Comparison of ENCODE assay signal across 14 cellular contexts in the genomic region with DNA sequence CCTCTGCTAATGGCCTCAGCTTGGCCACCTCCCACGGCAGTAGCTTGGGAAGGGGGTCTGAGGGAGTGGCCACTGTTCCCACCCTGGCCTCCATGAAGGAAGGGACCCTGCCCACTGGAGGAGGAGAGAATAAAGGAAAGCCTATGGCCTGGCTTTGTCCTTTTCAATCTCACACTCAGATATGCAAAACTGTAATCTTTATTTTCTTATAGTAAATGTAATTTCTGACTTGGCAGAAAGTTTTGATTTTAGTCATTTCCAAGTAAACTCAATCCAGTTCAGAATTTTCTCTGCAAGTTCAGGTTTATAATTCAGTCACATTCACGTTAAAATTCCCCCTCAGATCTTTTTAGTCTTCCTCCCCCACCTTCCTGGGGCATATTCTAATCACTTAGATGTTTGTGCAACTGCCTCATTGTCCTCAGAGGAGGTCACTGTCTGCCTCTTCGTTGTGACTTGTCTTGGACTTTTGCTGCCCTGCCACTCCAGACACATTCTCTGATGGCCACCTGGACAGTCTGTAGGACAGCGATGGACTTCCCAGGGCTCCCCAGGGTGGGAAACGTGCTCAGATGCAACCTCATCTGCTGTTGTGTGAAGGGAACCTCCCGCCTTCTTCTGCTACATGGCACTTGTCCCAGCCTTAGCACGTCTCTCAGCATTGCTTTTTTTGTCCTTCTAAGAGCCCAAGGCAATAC.
DNase-seq lines count a peak whose midpoint lies in the region; ATAC-seq lines count a peak whose summit lies in the region.
"Had no signal": no experiment of that assay in that cellular context is flagged by ENCODE, and none has a peak within 500 bp of the region (broad histone marks: within the 10 kb centered on the region; RNA-seq: fewer than 3 reads in every experiment).

No MANE protein-coding gene starts in this region.

- no peak overlapping the region for H3K14ac ChIP-seq in trophoblast cell (ENCODE audit: low read length)

- no peak overlapping the region for H2BK5ac ChIP-seq in trophoblast cell (ENCODE audit: low read depth, low read length, poor library complexity)

- H4K91ac ChIP-seq in trophoblast cell (ENCODE audit: low read depth, low read length), result no peak overlapping the region

- H3K4me2 ChIP-seq in trophoblast cell (ENCODE audit: low read length), result no peak overlapping the region

- no peaks in the 10 kb centered on the region for H3K36me3 ChIP-seq in trophoblast cell (ENCODE audit: control insufficient read depth in 1 of 2, insufficient read depth in 2 of 2, low read length in 2 of 2)

- peak overlapping the region; percentile 37 for H3K4me3 Mint-ChIP-seq in activated CD4-positive, alpha-beta T cell treated with anti-CD3 and anti-CD28 coated beads for 36 hours
- H3K4me3 Mint-ChIP-seq in T-helper 1 cell treated with Interleukin-12 subunit alpha and Interleukin-12 subunit beta and Interleukin-4 antibody, amounts not matched to agents 30 μg/mL and 1 μg/mL, for 36 hours, result no peak overlapping the region
- H3K4me3 Mint-ChIP-seq: activated naive CD8-positive, alpha-beta T cell treated with anti-CD3 and anti-CD28 coated beads, Interleukin-2, amount 10 ng/mL, durations not matched to agents 7 days and 5 days; endodermal cell had no signal

- H4K8ac ChIP-seq in trophoblast cell (ENCODE audit: low read depth, low read length), result no peak overlapping the region

- H3K4me3 ChIP-seq in trophoblast cell (ENCODE audit: low read depth, low read length), result no peak overlapping the region

- H2AFZ ChIP-seq in trophoblast cell (ENCODE audit: insufficient read depth, low read length, poor library complexity), result no peak overlapping the region

- peak overlapping the region; percentile 50 for H2BK12ac ChIP-seq in trophoblast cell (ENCODE audit: low read length)

- no peak overlapping the region for H3K9ac ChIP-seq in trophoblast cell (ENCODE audit: low read length)

- peaks cover 38% of the 10 kb centered on the region for H3K4me1 Mint-ChIP-seq in activated CD4-positive, alpha-beta T cell treated with anti-CD3 and anti-CD28 coated beads for 36 hours
- peaks cover 27% of the 10 kb centered on the region for H3K4me1 Mint-ChIP-seq in T-helper 1 cell treated with Interleukin-12 subunit alpha and Interleukin-12 subunit beta and Interleukin-4 antibody, amounts not matched to agents 30 μg/mL and 1 μg/mL, for 36 hours (ENCODE audit: low read depth)

- H3K36me3 Mint-ChIP-seq in activated CD4-positive, alpha-beta T cell treated with anti-CD3 and anti-CD28 coated beads for 36 hours (ENCODE audit: low read depth), result no peaks in the 10 kb centered on the region
- no peaks in the 10 kb centered on the region for H3K36me3 Mint-ChIP-seq in T-helper 1 cell treated with Interleukin-12 subunit alpha and Interleukin-12 subunit beta and Interleukin-4 antibody, amounts not matched to agents 30 μg/mL and 1 μg/mL, for 36 hours (ENCODE audit: low read depth)
- H3K36me3 Mint-ChIP-seq: IgD-negative memory B cell had no signal

- H3K27me3 ChIP-seq in trophoblast cell (ENCODE audit: insufficient read depth, low read length), result no peaks in the 10 kb centered on the region

- no peak overlapping the region for H4K12ac ChIP-seq in trophoblast cell (ENCODE audit: low read depth, low read length)

- peak; percentile 31 for DNase-seq in activated CD4-positive, alpha-beta T cell treated with anti-CD3 and anti-CD28 coated beads for 36 hours
- DNase-seq in activated CD4-positive, alpha-beta T cell treated with anti-CD3 and anti-CD28 coated beads, Interleukin-2, amount 50 U/mL, for 1 hour, result no peak
- DNase-seq in trophoblast cell, result peak in 1 of 2 donors; percentile 7
- no peak for DNase-seq in GM19240 (ENCODE audit: insufficient read length, low spot score)
- DNase-seq in NCI-H345 treated with DMSO at 0.1 percent for 48 hours (lab: John Stamatoyannopoulos, UW; ENCODE audit: unreplicated experiment), result no peak
- DNase-seq in NCI-H2081 treated with DMSO at 0.1 percent for 48 hours (lab: John Stamatoyannopoulos, UW), result no peak
- DNase-seq: activated naive CD8-positive, alpha-beta T cell treated with anti-CD3 and anti-CD28 coated beads, Interleukin-2, amount 10 ng/mL, durations not matched to agents 7 days and 5 days; endodermal cell; NCI-H226; SW 1271 had no signal

- H3K27me3 Mint-ChIP-seq in activated CD4-positive, alpha-beta T cell treated with anti-CD3 and anti-CD28 coated beads for 36 hours, result no peaks in the 10 kb centered on the region
- no peaks in the 10 kb centered on the region for H3K27me3 Mint-ChIP-seq in T-helper 1 cell treated with Interleukin-12 subunit alpha and Interleukin-12 subunit beta and Interleukin-4 antibody, amounts not matched to agents 30 μg/mL and 1 μg/mL, for 36 hours (ENCODE audit: low read depth)
- H3K27me3 Mint-ChIP-seq: activated naive CD8-positive, alpha-beta T cell treated with anti-CD3 and anti-CD28 coated beads, Interleukin-2, amount 10 ng/mL, durations not matched to agents 7 days and 5 days; IgD-negative memory B cell; naive thymus-derived CD4-positive, alpha-beta T cell had no signal

- peak; percentile 93 for ATAC-seq in activated CD4-positive, alpha-beta T cell treated with anti-CD3 and anti-CD28 coated beads for 36 hours
- peak; percentile 68 for ATAC-seq in GM21529 (IDR thresholded peaks at IDR 0.05; ENCODE audit: unreplicated experiment)
- ATAC-seq: naive thymus-derived CD4-positive, alpha-beta T cell had no signal

- no peak overlapping the region for H3K4ac ChIP-seq in trophoblast cell (ENCODE audit: low read depth, low read length)

- no peak overlapping the region for H3K27ac ChIP-seq in trophoblast cell (ENCODE audit: low read depth, low read length)

- no peaks in the 10 kb centered on the region for H3K79me1 ChIP-seq in trophoblast cell (ENCODE audit: low read length)

- H3K9me3 Mint-ChIP-seq in activated CD4-positive, alpha-beta T cell treated with anti-CD3 and anti-CD28 coated beads for 36 hours (ENCODE audit: low read depth), result no peaks in the 10 kb centered on the region
- H3K9me3 Mint-ChIP-seq in T-helper 1 cell treated with Interleukin-12 subunit alpha and Interleukin-12 subunit beta and Interleukin-4 antibody, amounts not matched to agents 30 μg/mL and 1 μg/mL, for 36 hours, result no peaks in the 10 kb centered on the region
- H3K9me3 Mint-ChIP-seq: endodermal cell, IgD-negative memory B cell had no signal

- no peak overlapping the region for H3K23ac ChIP-seq in trophoblast cell (ENCODE audit: low read length)

- no CpG with 5 or more reads among the region's 7 CpGs for WGBS in trophoblast cell (ENCODE audit: extremely low coverage, insufficient coverage, insufficient read length)

- CTCF ChIA-PET in activated CD4-positive, alpha-beta T cell treated with anti-CD3 and anti-CD28 coated beads for 36 hours (lab: Charles Lee), result no interaction called here

- no peak overlapping the region for H2AK5ac ChIP-seq in trophoblast cell (ENCODE audit: low read length)

- peak overlapping the region; percentile 86 for H3K27ac Mint-ChIP-seq in activated CD4-positive, alpha-beta T cell treated with anti-CD3 and anti-CD28 coated beads for 36 hours
- H3K27ac Mint-ChIP-seq in T-helper 1 cell treated with Interleukin-12 subunit alpha and Interleukin-12 subunit beta and Interleukin-4 antibody, amounts not matched to agents 30 μg/mL and 1 μg/mL, for 36 hours, result peak overlapping the region; percentile 8
- H3K27ac Mint-ChIP-seq: activated naive CD8-positive, alpha-beta T cell treated with anti-CD3 and anti-CD28 coated beads, Interleukin-2, amount 10 ng/mL, durations not matched to agents 7 days and 5 days; endodermal cell; IgD-negative memory B cell had no signal

- peaks cover 1% of the 10 kb centered on the region for H3K9me3 ChIP-seq in trophoblast cell (ENCODE audit: insufficient read depth, low read depth, low read length)

- no peaks in the 10 kb centered on the region for H3K79me2 ChIP-seq in trophoblast cell (ENCODE audit: control insufficient read depth, insufficient read depth, low read length, poor library complexity)

- H2BK120ac ChIP-seq in trophoblast cell (ENCODE audit: insufficient read depth, low read length, poor library complexity), result no peak overlapping the region

- POLR2A ChIA-PET in activated CD4-positive, alpha-beta T cell treated with anti-CD3 and anti-CD28 coated beads for 36 hours (lab: Charles Lee), result no interaction called here

- H3K18ac ChIP-seq in trophoblast cell (ENCODE audit: low read length), result no peak overlapping the region

- peaks cover 2 to 3% of the 10 kb centered on the region in 2 experiments for H3K4me1 ChIP-seq in trophoblast cell (ENCODE audit: control insufficient read depth in 1 of 2, insufficient read depth in 2 of 2, low read length in 2 of 2)

- intact Hi-C loops in activated CD4-positive, alpha-beta T cell treated with anti-CD3 and anti-CD28 coated beads for 36 hours (cut with DNase I, micrococcal nuclease), result loop anchor here (1.0 to 5.0 kb wide), 4 partner anchors 60 to 365 kb away; no protein-coding TSS in a partner anchor
